ENCODE assay signal across 8 cellular contexts in the genomic region with DNA sequence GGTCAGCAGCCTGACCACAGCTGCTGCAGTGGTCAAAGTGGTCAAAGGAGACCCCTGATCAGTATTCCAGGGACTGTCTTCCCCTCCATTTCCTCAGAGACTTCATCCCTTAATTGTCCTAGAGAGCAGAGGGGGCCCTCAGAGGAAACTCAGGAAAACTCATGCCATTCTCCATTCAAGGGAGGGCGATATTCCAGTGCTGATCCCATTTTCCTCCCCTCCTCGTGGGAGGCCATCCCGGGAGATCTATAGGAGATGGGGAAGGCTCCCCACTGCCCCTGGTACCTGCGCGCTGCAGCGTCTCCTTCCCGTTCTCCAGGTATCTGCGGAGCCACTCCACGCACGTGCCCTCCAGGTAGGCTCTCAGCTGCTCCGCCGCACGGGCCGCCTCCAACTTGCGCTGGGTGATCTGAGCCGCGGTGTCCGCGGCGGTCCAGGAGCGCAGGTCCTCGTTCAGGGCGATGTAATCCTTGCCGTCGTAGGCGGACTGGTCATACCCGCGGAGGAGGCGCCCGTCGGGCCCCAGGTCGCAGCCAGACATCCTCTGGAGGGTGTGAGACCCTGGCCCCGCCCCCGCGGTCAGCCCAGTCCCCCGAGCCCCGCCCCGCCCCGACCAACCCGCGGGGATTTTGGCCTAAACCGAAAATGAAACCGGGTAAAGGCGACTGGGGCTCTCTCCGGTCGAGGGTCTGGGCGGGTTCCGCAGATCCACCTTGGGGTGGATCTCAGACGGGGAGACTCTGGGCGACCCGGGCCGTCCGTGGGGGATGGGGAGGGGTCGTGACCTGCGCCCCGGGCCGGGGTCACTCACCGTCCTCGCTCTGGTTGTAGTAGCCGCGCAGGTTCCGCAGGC. TPM values are rescaled to one million over a fixed set of nuclear protein-coding genes. Genes with fewer than 3 reads are reported as not detected.
DNase-seq lines count a peak whose midpoint lies in the region; ATAC-seq and TF ChIP-seq lines count a peak whose summit lies in the region.

No MANE protein-coding gene starts in this region.

- no TSS peak for BruUV-seq in Calu3 (replicated peaks; lab: Mats Ljungman, UMichigan)

- 5% methylated on average over 62 of the region's 62 CpGs for WGBS in right cardiac atrium

- peak overlapping the region; percentile 94 for H3K27ac Mint-ChIP-seq in Calu3 (ENCODE audit: unreplicated experiment)

- intact Hi-C loops in Calu3 (cut with micrococcal nuclease; ENCODE audit: unreplicated experiment) (no loop called here), right cardiac atrium (cut with DNase I) (loop anchor here in 3 of 4 donors (5.0 to 10.0 kb wide), 3 partner anchors 74 to 86 kb away; partner anchors contain the start of gene HLA-B (in 2 of the 3))

- H3K9me3 ChIP-seq in adipocyte (ENCODE audit: control insufficient read depth, low read length) = no peaks in the 10 kb centered on the region
- H3K9me3 ChIP-seq in right cardiac atrium (ENCODE audit: control insufficient read depth, low read length) = no peaks in the 10 kb centered on the region

- peak overlapping the region; percentile 82 for H3K4me3 Mint-ChIP-seq in Calu3 (ENCODE audit: low read depth, unreplicated experiment)

- peaks cover 23% of the 10 kb centered on the region for H3K36me3 ChIP-seq in adipocyte (ENCODE audit: control insufficient read depth, insufficient read depth, low read length, severe bottlenecking)

- H3K4me3 ChIP-seq in adipocyte (ENCODE audit: low read length) (peak overlapping the region; percentile 87), right cardiac atrium (ENCODE audit: low read length) (peak overlapping the region; percentile 87), skeletal muscle cell (ENCODE audit: low read depth, low read length) (peak overlapping the region; percentile 74)

- H3K27me3 ChIP-seq in adipocyte (replicated peaks; ENCODE audit: control insufficient read depth, insufficient read depth, low read length) (peaks cover 6% of the 10 kb centered on the region), right cardiac atrium (ENCODE audit: control insufficient read depth, insufficient read depth) (no peaks in the 10 kb centered on the region)

- no peak for TF ChIP-seq CTCF in Calu3 (IDR thresholded peaks at IDR 0.05; ENCODE audit: unreplicated experiment)

- peak overlapping the region; percentile 91 for H3K9ac ChIP-seq in adipocyte (ENCODE audit: low read length)

- peak overlapping the region; percentile 97 for H3K27ac ChIP-seq in right cardiac atrium (ENCODE audit: low read length)

- peaks cover 10% of the 10 kb centered on the region for H3K4me1 ChIP-seq in adipocyte (ENCODE audit: control insufficient read depth, insufficient read depth, low read length)
- no peaks in the 10 kb centered on the region for H3K4me1 ChIP-seq in right cardiac atrium (ENCODE audit: control insufficient read depth, insufficient read depth, low read length)

- no peaks in the 10 kb centered on the region for H3K9me3 Mint-ChIP-seq in Calu3 (ENCODE audit: low read depth, unreplicated experiment)

- H3K36me3 Mint-ChIP-seq in Calu3 (ENCODE audit: insufficient read depth, unreplicated experiment) = peaks cover 43% of the 10 kb centered on the region

- CTCF ChIA-PET in Calu3 (lab: Charles Lee) = no interaction called here

- ATAC-seq in right cardiac atrium = peak; percentile 77 to 86

- H3K27me3 Mint-ChIP-seq in Calu3 (ENCODE audit: unreplicated experiment) = peaks cover 39% of the 10 kb centered on the region

- H3K4me1 Mint-ChIP-seq in Calu3 (ENCODE audit: low read depth, unreplicated experiment) = peaks cover 17% of the 10 kb centered on the region

- DNase-seq in Calu3 = peak; percentile 73
- DNase-seq in H4 (ENCODE audit: low spot score) = peak; percentile 36
- DNase-seq in OCI-M1 (lab: John Stamatoyannopoulos, UW) = peak; percentile 78
- peak; percentile 88 for DNase-seq in adipocyte (ENCODE audit: low read depth)
- DNase-seq in right cardiac atrium = peak; percentile 83 to 94 (median 85)
- no peak for DNase-seq in skeletal muscle cell (ENCODE audit: low read depth)
- no peak for DNase-seq in DMS 273 treated with DMSO at 0.1 percent for 48 hours (lab: John Stamatoyannopoulos, UW)
- DNase-seq in NCI-H524 treated with DMSO at 0.1 percent for 48 hours (lab: John Stamatoyannopoulos, UW) = no peak

RNA-seq across cellular contexts. Expression of gene HLA-C, which starts 0.9 kb away (rescaled TPM):
- total RNA-seq in Calu3 (2022) (652 and 1,216 TPM in 2 replicates), right cardiac atrium (100 to 1,000 TPM; 183 to 425 (median 325) TPM)
- 804 and 844 TPM in 2 replicates for total RNA-seq in H4 (2014; rRNA removed; shearing (Covaris generic))
- polyA plus RNA-seq in right cardiac atrium = 276 TPM

Comparison
In these comparisons a context has a peak if more than half of its experiments do, and no peak if none do; other contexts are left out.
1. DNase-seq: peak in Calu3 (single experiment), H4 (single experiment), OCI-M1 (single experiment), adipocyte (single experiment) and right cardiac atrium (3 of 3); none in skeletal muscle cell (single experiment), DMS 273 treated with DMSO at 0.1 percent for 48 hours (single experiment) and NCI-H524 treated with DMSO at 0.1 percent for 48 hours (single experiment).
2. Peak in every context shown above with its lines, with median percentiles within 50 percentile points of each other: H3K4me3 ChIP-seq.